Comparison of ENCODE assay signal across 11 cellular contexts in the genomic region with DNA sequence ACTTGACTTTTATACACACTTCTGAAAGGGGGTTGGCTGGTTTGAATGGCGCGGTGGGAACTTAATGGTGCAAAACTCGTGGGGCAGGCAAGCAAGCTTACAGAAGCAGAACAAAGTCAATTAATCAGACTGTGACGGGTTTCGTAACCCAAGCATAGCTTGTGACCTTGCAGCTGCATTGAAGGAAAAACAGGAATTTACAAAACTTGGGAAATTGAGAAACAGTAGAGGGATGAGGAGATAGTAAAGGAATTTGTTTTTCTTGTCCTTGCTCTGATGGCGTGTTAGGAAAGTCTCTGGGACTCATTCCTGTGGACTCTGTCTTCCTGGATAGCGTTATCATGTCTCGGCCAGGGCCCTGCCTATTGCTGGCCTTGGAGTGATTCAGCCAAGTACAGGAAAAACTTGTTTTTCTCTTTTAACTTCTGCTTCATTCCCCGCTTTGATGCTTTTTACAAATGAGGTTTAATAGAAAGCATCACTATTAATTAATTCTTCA.
DNase-seq lines count a peak whose midpoint lies in the region; ATAC-seq and TF ChIP-seq lines count a peak whose summit lies in the region.
"Had no signal": no experiment of that assay in that cellular context is flagged by ENCODE, and none has a peak within 500 bp of the region (broad histone marks: within the 10 kb centered on the region; RNA-seq: fewer than 3 reads in every experiment).

No MANE protein-coding gene starts in this region.

- DNase-seq in HPDE6-E6E7 (ENCODE audit: extremely low spot score) (peak; percentile 57), astrocyte of the cerebellum (ENCODE audit: low read depth) (peak; percentile 52), hepatic stellate cell (ENCODE audit: low spot score) (peak; percentile 69), suprapubic skin (ENCODE audit: low spot score in 2 of 2) (peak in 1 of 2 donors; percentile 70), NCI-H146 treated with DMSO at 0.1 percent for 48 hours (lab: John Stamatoyannopoulos, UW; ENCODE audit: unreplicated experiment) (no peak), middle frontal gyrus (ENCODE audit: extremely low spot score, low spot score) (no peak), NCI-H345 (lab: John Stamatoyannopoulos, UW) (no peak)
- DNase-seq: left colon, NCI-H1092 treated with DMSO at 0.1 percent for 48 hours, T-helper 9 cell had no signal

- H3K27ac ChIP-seq in suprapubic skin: peak overlapping the region; percentile 55

- TF ChIP-seq CTCF in astrocyte of the cerebellum (IDR thresholded peaks at IDR 0.05; ENCODE audit: low read depth, low read length, missing control alignments): no peak
- TF ChIP-seq CTCF in suprapubic skin (IDR thresholded peaks at IDR 0.05): no peak

- no peak for TF ChIP-seq POLR2A in suprapubic skin (IDR thresholded peaks at IDR 0.05)

- in situ Hi-C loops in astrocyte of the cerebellum (cut with HindIII; ENCODE audit: low sequenced_read_pairs): no loop called here

- H3K9me3 ChIP-seq in suprapubic skin: no peaks in the 10 kb centered on the region

- no peaks in the 10 kb centered on the region for H3K36me3 ChIP-seq in suprapubic skin

- no peaks in the 10 kb centered on the region for H3K27me3 ChIP-seq in suprapubic skin

- 47% methylated on average over 9 of the region's 9 CpGs for WGBS in suprapubic skin

- no peak for TF ChIP-seq EP300 in suprapubic skin (IDR thresholded peaks at IDR 0.05)

- H3K4me1 ChIP-seq in suprapubic skin: no peaks in the 10 kb centered on the region

- H3K4me3 ChIP-seq in astrocyte of the cerebellum (ENCODE audit: low read depth, low read length) (no peak overlapping the region), suprapubic skin (no peak overlapping the region)

- no peak for ATAC-seq in HG02571 (IDR thresholded peaks at IDR 0.05; ENCODE audit: unreplicated experiment)
- ATAC-seq: left colon had no signal

Comparison
In these comparisons a context has a peak if more than half of its experiments do, and no peak if none do; other contexts are left out.
1. DNase-seq: peak in HPDE6-E6E7 (single experiment), astrocyte of the cerebellum (single experiment) and hepatic stellate cell (single experiment); none in NCI-H146 treated with DMSO at 0.1 percent for 48 hours (single experiment), middle frontal gyrus (single experiment) and NCI-H345 (single experiment).